ENCODE assay signal across 1 cellular context in genomic region chrX:100410083-100410590, GRCh38.
A peak's percentile ranks its signal among the peaks of the same experiment; 100 is the strongest.
TF ChIP-seq lines count a peak whose summit lies in the region.

Gene PCDH19 (minus strand): TSS chrX:100410273. CDS start chrX:100408597, 1,676 bp downstream.

TF ChIP-seq in endothelial cell of umbilical vein, 7 proteins besides CTCF, POLR2A, EP300 and RAD21:
- TF ChIP-seq POLR2AphosphoS5 (IDR thresholded peaks at IDR 0.05; ENCODE audit: insufficient read depth, low read depth, low read length): peak; percentile 14
- TF ChIP-seq JUN (IDR thresholded peaks at IDR 0.05; ENCODE audit: borderline replicate concordance, insufficient read depth, insufficient read length, low read depth): no peak
TF ChIP-seq in endothelial cell of umbilical vein: peak in this region for 1.
